In genomic region chr5:162785673-162786072, GRCh38 we compare ENCODE assay signal across 24 cellular contexts.
A peak's percentile ranks its signal among the peaks of the same experiment; 100 is the strongest.
DNase-seq lines count a peak whose midpoint lies in the region; ATAC-seq, FAIRE-seq and TF ChIP-seq lines count a peak whose summit lies in the region.
"Had no signal": no experiment of that assay in that cellular context is flagged by ENCODE, and none has a peak within 500 bp of the region (broad histone marks: within the 10 kb centered on the region; RNA-seq: fewer than 3 reads in every experiment).

No MANE protein-coding gene starts in this region.

- no peak for TF ChIP-seq POLR2A in HepG2 (IDR thresholded peaks at IDR 0.05; ENCODE audit: insufficient read depth in 1 of 2, low read depth in 2 of 2, low read length in 2 of 2)
- TF ChIP-seq POLR2A in right lobe of liver (IDR thresholded peaks at IDR 0.05): no peak
- no peak for TF ChIP-seq POLR2A in IMR-90 (IDR thresholded peaks at IDR 0.05; ENCODE audit: low read depth, low read length)

- no peak overlapping the region for H4K8ac ChIP-seq in IMR-90 (ENCODE audit: low read depth in 2 of 2, low read length in 2 of 2)

- H3K23ac ChIP-seq in IMR-90 (ENCODE audit: low read depth, low read length): no peak overlapping the region

- POLR2A ChIA-PET in HepG2 (lab: Yijun Ruan, JAX): no interaction called here
- POLR2A ChIA-PET in IMR-90 (lab: Charles Lee; ENCODE audit: unreplicated experiment): no interaction called here

- H3K9me1 ChIP-seq in IMR-90 (ENCODE audit: insufficient read depth, low read length): no peaks in the 10 kb centered on the region

- no peak overlapping the region for H2AK9ac ChIP-seq in IMR-90 (replicated peaks; ENCODE audit: low read depth, low read length, poor library complexity)

- H3K27me3 ChIP-seq in HepG2 (ENCODE audit: control insufficient read depth in 1 of 2, insufficient read depth in 2 of 2, low read length in 2 of 2) (no peaks in the 10 kb centered on the region), right lobe of liver (no peaks in the 10 kb centered on the region), IMR-90 (ENCODE audit: control insufficient read depth, insufficient read depth, low read length) (no peaks in the 10 kb centered on the region), bronchial epithelial cell (ENCODE audit: control insufficient read depth, insufficient read depth, low read length) (no peaks in the 10 kb centered on the region)
- H3K27me3 ChIP-seq: BE2C, BLaER1 had no signal

- H3K4me2 ChIP-seq in HepG2 (ENCODE audit: low read depth, low read length) (no peak overlapping the region), IMR-90 (ENCODE audit: low read depth, low read length) (no peak overlapping the region)
- H3K4me2 ChIP-seq: BLaER1 had no signal

- H2BK5ac ChIP-seq in IMR-90 (ENCODE audit: low read depth, low read length, poor library complexity, severe bottlenecking): no peak overlapping the region

- BruUV-seq in HepG2 (replicated peaks; lab: Mats Ljungman, UMichigan) (no TSS peak), IMR-90 (replicated peaks; lab: Mats Ljungman, UMichigan) (no TSS peak)

- no peaks in the 10 kb centered on the region for H4K20me1 ChIP-seq in HepG2 (ENCODE audit: insufficient read depth, low read length)
- H4K20me1 ChIP-seq in IMR-90 (ENCODE audit: insufficient read depth, low read length): no peaks in the 10 kb centered on the region
- H4K20me1 ChIP-seq: BLaER1 had no signal

- H3K18ac ChIP-seq in IMR-90 (ENCODE audit: low read depth, low read length): no peak overlapping the region

- H2AFZ ChIP-seq in HepG2 (ENCODE audit: low read length) (no peak overlapping the region), IMR-90 (replicated peaks; ENCODE audit: low read length, poor library complexity) (no peak overlapping the region)

- no peak overlapping the region for H2BK20ac ChIP-seq in IMR-90 (ENCODE audit: low read depth, low read length)

- no peak overlapping the region for H3K14ac ChIP-seq in IMR-90 (replicated peaks; ENCODE audit: low read depth, low read length)

- no peaks in the 10 kb centered on the region for H3K79me2 ChIP-seq in HepG2 (ENCODE audit: insufficient read depth, low read length)

- H3K4me1 ChIP-seq in HepG2 (ENCODE audit: insufficient read depth, low read length): no peaks in the 10 kb centered on the region
- H3K4me1 ChIP-seq in right lobe of liver: no peaks in the 10 kb centered on the region
- no peaks in the 10 kb centered on the region for H3K4me1 ChIP-seq in IMR-90 (ENCODE audit: control insufficient read depth, insufficient read depth, low read length)
- H3K4me1 ChIP-seq: BE2C, BLaER1 had no signal

- H3K4ac ChIP-seq in IMR-90 (ENCODE audit: low read depth, low read length): no peak overlapping the region

- no peak overlapping the region for H4K5ac ChIP-seq in IMR-90 (ENCODE audit: low read depth, low read length)

- intact Hi-C loops in HepG2 (cut with micrococcal nuclease; ENCODE audit: unreplicated experiment) (no loop called here), right lobe of liver (cut with DNase I) (no loop called here), IMR-90 (cut with micrococcal nuclease) (no loop called here)

- dilution Hi-C loops in IMR-90 (cut with HindIII; ENCODE audit: low sequenced_read_pairs, unreplicated experiment): no loop called here

- H3K9me3 ChIP-seq in HepG2 (ENCODE audit: low read length): peaks cover 33% of the 10 kb centered on the region
- peaks cover 0 to 3% (median 0%) of the 10 kb centered on the region in 4 donors for H3K9me3 ChIP-seq in right lobe of liver
- H3K9me3 ChIP-seq in IMR-90 (ENCODE audit: control insufficient read depth, insufficient read depth, low read length): peaks cover 10% of the 10 kb centered on the region; the same call in 1 of the 2 replicates
- H3K9me3 ChIP-seq: BE2C, BLaER1 had no signal

- 6% methylated on average over 1 of the region's 1 CpG for WGBS in HepG2 (ENCODE audit: low lambda C conversion rate)
- 75% methylated on average over 1 of the region's 1 CpG for WGBS in right lobe of liver (ENCODE audit: insufficient coverage, low coverage, low lambda C conversion rate, missing lambda C conversion rate)
- WGBS in IMR-90 (ENCODE audit: extremely low coverage in 2 of 2, insufficient read length in 1 of 2), 2 experiments: no CpG with 5 or more reads among the region's 1 CpG

- no peak for DNase-seq in HepG2 (ENCODE audit: low spot score)
- DNase-seq in right lobe of liver: no peak
- no peak for DNase-seq in IMR-90
- peak; percentile 3 for DNase-seq in RKO (ENCODE audit: low spot score)
- DNase-seq in bronchial epithelial cell (ENCODE audit: low read depth): peak; percentile 0
- DNase-seq in iPS-NIHi7 (ENCODE audit: extremely low spot score): no peak
- DNase-seq in DMS53 (lab: John Stamatoyannopoulos, UW): no peak
- no peak for DNase-seq in NCI-H526 treated with DMSO at 0.1 percent for 48 hours (lab: John Stamatoyannopoulos, UW)
- DNase-seq: ACHN; BE2C; C1 segment of cervical spinal cord; CD4-positive, alpha-beta memory T cell; CD4-positive, CD25-positive, alpha-beta regulatory T cell; CD8-positive, alpha-beta memory T cell; COR-L47; DMS 273 treated with DMSO at 0.1 percent for 48 hours; DMS153; DMS79 treated with DMSO at 0.1 percent for 48 hours; GF-D8 had no signal

- H2BK120ac ChIP-seq in IMR-90 (ENCODE audit: low read depth, low read length): no peak overlapping the region

- TF ChIP-seq CTCF in HepG2 (CRISPR knock-in tag; IDR thresholded peaks at IDR 0.05): no peak
- no peak for TF ChIP-seq CTCF in right lobe of liver (IDR thresholded peaks at IDR 0.05)
- no peak for TF ChIP-seq CTCF in IMR-90 (conservative IDR thresholded peaks at IDR 0.05; ENCODE audit: low read depth, low read length)
- no peak for TF ChIP-seq CTCF in bronchial epithelial cell (IDR thresholded peaks at IDR 0.05; ENCODE audit: insufficient read depth, low read length, severe bottlenecking)

- TF ChIP-seq EP300 in HepG2 (IDR thresholded peaks at IDR 0.05; ENCODE audit: low read depth in 2 of 2, low read length in 2 of 2) (no peak), HepG2 (CRISPR knock-in tag; IDR thresholded peaks at IDR 0.05; ENCODE audit: borderline replicate concordance) (no peak)

- H3K9ac ChIP-seq in HepG2 (ENCODE audit: insufficient read depth, low read depth, low read length) (no peak overlapping the region), IMR-90 (ENCODE audit: low read depth, low read length) (no peak overlapping the region)
- H3K9ac ChIP-seq: BLaER1 had no signal

- in situ Hi-C loops in HepG2 (cut with HindIII; ENCODE audit: extremely low pct_ligation_motif_present, low pct_unique_long_range_greater_than_20kb) (no loop called here), IMR-90 (cut with MboI; ENCODE audit: low sequenced_read_pairs) (no loop called here)

- no peak overlapping the region for H2AK5ac ChIP-seq in IMR-90 (ENCODE audit: low read depth, low read length)

- H3K27ac ChIP-seq in HepG2 (ENCODE audit: extremely low read length, insufficient read depth, low read length) (no peak overlapping the region), right lobe of liver (no peak overlapping the region), IMR-90 (ENCODE audit: insufficient read depth, low read length) (no peak overlapping the region)
- H3K27ac ChIP-seq: 22Rv1, BLaER1 had no signal

- no peak overlapping the region for H2BK15ac ChIP-seq in IMR-90 (ENCODE audit: low read depth, low read length)

- FAIRE-seq in HepG2 (lab: Jason Lieb, UNC) (no peak), bronchial epithelial cell (lab: Jason Lieb, UNC) (no peak)
- FAIRE-seq: G401.6, GM12891, GM19239 had no signal

- CTCF ChIA-PET in HepG2 (lab: Yijun Ruan, JAX; ENCODE audit: low intra/inter-chr PET ratio, low total read pairs) (no interaction called here), IMR-90 (lab: Yijun Ruan, JAX) (no interaction called here)

- no peak for ATAC-seq in HepG2
- no peak for ATAC-seq in right lobe of liver
- no peak for ATAC-seq in IMR-90 (ENCODE audit: low read depth)

- TF ChIP-seq RAD21 in HepG2 (CRISPR knock-in tag; IDR thresholded peaks at IDR 0.05): no peak
- no peak for TF ChIP-seq RAD21 in IMR-90 (IDR thresholded peaks at IDR 0.05; ENCODE audit: low read length)

- H4K91ac ChIP-seq in IMR-90 (ENCODE audit: insufficient read depth, low read depth, low read length): no peak overlapping the region

- no peak overlapping the region for H3K56ac ChIP-seq in IMR-90 (ENCODE audit: extremely low read depth, insufficient read depth, low read length)

- H3K4me3 ChIP-seq in HepG2 (replicated peaks in 1 of 3; ENCODE audit: insufficient read depth in 1 of 3, low read depth in 2 of 3, low read length in 3 of 3) (no peak overlapping the region), right lobe of liver (no peak overlapping the region), IMR-90 (ENCODE audit: insufficient read depth, low read depth, low read length) (no peak overlapping the region), bronchial epithelial cell (ENCODE audit: low read depth, low read length) (no peak overlapping the region)
- H3K4me3 ChIP-seq: BLaER1 had no signal

- no peaks in the 10 kb centered on the region for H3K36me3 ChIP-seq in HepG2 (replicated peaks in 1 of 2; ENCODE audit: control insufficient read depth in 1 of 2, insufficient read depth in 2 of 2, low read length in 2 of 2)
- no peaks in the 10 kb centered on the region for H3K36me3 ChIP-seq in right lobe of liver
- no peaks in the 10 kb centered on the region for H3K36me3 ChIP-seq in IMR-90 (ENCODE audit: control insufficient read depth, insufficient read depth, low read length)
- H3K36me3 ChIP-seq in bronchial epithelial cell (ENCODE audit: control insufficient read depth, insufficient read depth, low read length): no peaks in the 10 kb centered on the region
- H3K36me3 ChIP-seq: BE2C, BLaER1 had no signal

- no peaks in the 10 kb centered on the region for H3K79me1 ChIP-seq in IMR-90 (ENCODE audit: low read depth in 1 of 2, low read length in 2 of 2)

TF ChIP-seq in HepG2, 621 proteins besides CTCF, POLR2A, EP300 and RAD21:
- TF ChIP-seq ZNF790 (CRISPR knock-in tag; IDR thresholded peaks at IDR 0.05; ENCODE audit: borderline replicate concordance) (no peak), MAFK (conservative IDR thresholded peaks at IDR 0.05 in 1 of 2, IDR thresholded peaks at IDR 0.05 in 1 of 2; ENCODE audit: low read length in 2 of 2) (peak; percentile 72 to 92), ZSCAN21 (CRISPR knock-in tag; IDR thresholded peaks at IDR 0.05; ENCODE audit: borderline replicate concordance) (no peak), MAFF (IDR thresholded peaks at IDR 0.05; ENCODE audit: low read depth, low read length) (peak; percentile 84), TAF1 (CRISPR knock-in tag; IDR thresholded peaks at IDR 0.05) (no peak)

TF ChIP-seq in IMR-90, 13 proteins besides CTCF, POLR2A, EP300 and RAD21 (continues in another document):
- TF ChIP-seq CHD1 (IDR thresholded peaks at IDR 0.05; ENCODE audit: low read depth, low read length) (no peak), SMC3 (IDR thresholded peaks at IDR 0.05; ENCODE audit: low read depth, low read length) (no peak), MAFK (IDR thresholded peaks at IDR 0.05; ENCODE audit: low read depth, low read length) (peak; percentile 86), MXI1 (IDR thresholded peaks at IDR 0.05; ENCODE audit: borderline replicate concordance, low read depth, low read length) (no peak), CEBPB (IDR thresholded peaks at IDR 0.05; ENCODE audit: low read depth, low read length) (no peak), RFX5 (IDR thresholded peaks at IDR 0.05; ENCODE audit: low read depth, low read length) (no peak), MAZ (IDR thresholded peaks at IDR 0.05; ENCODE audit: borderline replicate concordance, low read depth, low read length) (no peak)

Comparison
In these comparisons a context has a peak if more than half of its experiments do, and no peak if none do; other contexts are left out.
1. DNase-seq: peak in RKO (single experiment) and bronchial epithelial cell (single experiment); none in HepG2 (single experiment), right lobe of liver (0 of 3), IMR-90 (single experiment), iPS-NIHi7 (single experiment), DMS53 (single experiment) and NCI-H526 treated with DMSO at 0.1 percent for 48 hours (single experiment).